13 cellular contexts compared by ENCODE assay signal in genomic region chr12:46702581-46703344, GRCh38.
DNase-seq lines count a peak whose midpoint lies in the region; TF ChIP-seq lines count a peak whose summit lies in the region.
"Had no signal": no experiment of that assay in that cellular context is flagged by ENCODE, and none has a peak within 500 bp of the region (broad histone marks: within the 10 kb centered on the region; RNA-seq: fewer than 3 reads in every experiment).

No MANE protein-coding gene starts in this region.

- peaks cover 16% of the 10 kb centered on the region; the same call in 1 of the 2 replicates for H3K4me1 ChIP-seq in GM23248 (ENCODE audit: insufficient read depth)
- peaks cover 0 to 12% of the 10 kb centered on the region in 2 experiments; a peak in 1 of 4 replicates for H3K4me1 ChIP-seq in SK-N-SH (ENCODE audit: control insufficient read depth in 1 of 2, insufficient read depth in 2 of 2, low read depth in 1 of 2, low read length in 1 of 2)

- 0 out of 2 replicates have a peak, but pooled peaks cover 3% of the 10 kb centered on the region for H3K9me2 ChIP-seq in GM23248 (ENCODE audit: insufficient read depth)
- no peaks in the 10 kb centered on the region for H3K9me2 ChIP-seq in SK-N-SH

- H3K9ac ChIP-seq in GM23248, result no peak overlapping the region; the same call in 1 of the 2 replicates
- H3K9ac ChIP-seq in SK-N-SH, result peak overlapping the region; percentile 4; the same call in 1 of the 2 replicates

- H3K27ac ChIP-seq in GM23248 (peak overlapping the region; percentile 38), SK-N-SH (ENCODE audit: low read depth in 2 of 2, low read length in 1 of 2) (peak overlapping the region; percentile 39 to 54; a peak in 3 of 4 replicates)
- H3K27ac ChIP-seq: C4-2B had no signal

- H3K27me3 ChIP-seq in GM23248 (replicated peaks; ENCODE audit: insufficient read depth) (no peaks in the 10 kb centered on the region), SK-N-SH (ENCODE audit: insufficient read depth) (no peaks in the 10 kb centered on the region)

- H3K4me3 ChIP-seq in GM23248 (peak overlapping the region; percentile 32), SK-N-SH (ENCODE audit: low read depth in 2 of 2, low read length in 1 of 2) (peak overlapping the region in 1 of 2 experiments; percentile 5; a peak in 1 of 4 replicates), fibroblast of the aortic adventitia (ENCODE audit: low read depth, low read length) (no peak overlapping the region)

- CTCF ChIA-PET in SK-N-SH (lab: Yijun Ruan, JAX), result no interaction called here

- TF ChIP-seq CTCF in SK-N-SH (IDR thresholded peaks at IDR 0.05), result no peak
- no peak for TF ChIP-seq CTCF in fibroblast of the aortic adventitia (IDR thresholded peaks at IDR 0.05; ENCODE audit: insufficient read depth, low read length)

- H4K20me1 ChIP-seq in GM23248 (ENCODE audit: insufficient read depth), result no peaks in the 10 kb centered on the region
- no peaks in the 10 kb centered on the region for H4K20me1 ChIP-seq in SK-N-SH (ENCODE audit: insufficient read depth)

- H3K9me3 ChIP-seq in GM23248 (ENCODE audit: low read depth), result no peaks in the 10 kb centered on the region
- H3K9me3 ChIP-seq in SK-N-SH, result no peaks in the 10 kb centered on the region

- in situ Hi-C loops in GM23248 (cut with MboI), result no loop called here

- 54 to 67% methylated on average over 9 of the region's 9 CpGs for WGBS in GM23248 (ENCODE audit: low coverage in 1 of 2, low lambda C conversion rate in 2 of 2, missing lambda C conversion rate in 2 of 2), 2 experiments
- WGBS in SK-N-SH (ENCODE audit: low lambda C conversion rate), result 29% methylated on average over 9 of the region's 9 CpGs

- H2AFZ ChIP-seq in GM23248 (peak overlapping the region; percentile 65), SK-N-SH (ENCODE audit: low read depth) (peak overlapping the region; percentile 77)

- H3K4me2 ChIP-seq in GM23248 (ENCODE audit: unreplicated experiment) (peak overlapping the region; percentile 53), SK-N-SH (peak overlapping the region; percentile 38)

- POLR2A ChIA-PET in SK-N-SH (lab: Yijun Ruan, JAX), result no interaction called here

- no peak for TF ChIP-seq RAD21 in SK-N-SH (IDR thresholded peaks at IDR 0.05; ENCODE audit: low read length)

- H3K36me3 ChIP-seq in GM23248 (ENCODE audit: low read depth), result no peaks in the 10 kb centered on the region
- no peaks in the 10 kb centered on the region for H3K36me3 ChIP-seq in SK-N-SH (replicated peaks in 1 of 2; ENCODE audit: control insufficient read depth in 1 of 2, insufficient read depth in 2 of 2, low read length in 1 of 2)

- DNase-seq in GM23248 (peak; percentile 66), SK-N-SH (no peak), fibroblast of the aortic adventitia (ENCODE audit: low read depth) (peak; percentile 84), superior temporal gyrus (ENCODE audit: extremely low spot score) (peak; percentile 13), HT-29 (ENCODE audit: low spot score) (no peak), LoVo (ENCODE audit: low spot score) (no peak)
- no peak for DNase-seq in stimulated activated CD4-positive, alpha-beta T cell treated with anti-CD3 and anti-CD28 coated beads, Interleukin-2, amount 100 ng/mL, for 48 hours
- DNase-seq in effector CD4-positive, alpha-beta T cell, result no peak
- DNase-seq: activated T-cell treated with anti-CD3 and anti-CD28 coated beads, Interleukin-2, amount 50 U/mL, for 4 hours; NCI-H2081 treated with DMSO at 0.1 percent for 48 hours; stimulated activated CD4-positive, alpha-beta T cell treated with anti-CD3 and anti-CD28 coated beads, Interleukin-2, amount 100 ng/mL, for 24 hours; T-cell had no signal

- no peak for TF ChIP-seq EP300 in SK-N-SH (IDR thresholded peaks at IDR 0.05; ENCODE audit: borderline replicate concordance in 1 of 2, low read depth in 1 of 2, low read length in 1 of 2)

- H3F3A ChIP-seq in GM23248 (ENCODE audit: insufficient read depth) (peaks cover 9% of the 10 kb centered on the region; the same call in 1 of the 2 replicates), SK-N-SH (replicated peaks; ENCODE audit: insufficient read depth) (peaks cover 5% of the 10 kb centered on the region)

- H3K79me2 ChIP-seq in GM23248 (ENCODE audit: insufficient read depth), result no peaks in the 10 kb centered on the region
- H3K79me2 ChIP-seq in SK-N-SH (ENCODE audit: insufficient read depth), result no peaks in the 10 kb centered on the region

TF ChIP-seq in SK-N-SH, 30 proteins besides CTCF, POLR2A, EP300 and RAD21:
- TF ChIP-seq MAX (IDR thresholded peaks at IDR 0.05; ENCODE audit: low read depth) (peak; percentile 43; the same call in 1 of the 2 replicates), FOSL2 (IDR thresholded peaks at IDR 0.05; ENCODE audit: borderline replicate concordance, low read depth) (peak; percentile 35; the same call in 1 of the 2 replicates), ELF1 (IDR thresholded peaks at IDR 0.05) (no peak), NFIC (IDR thresholded peaks at IDR 0.05; ENCODE audit: borderline replicate concordance) (0 out of 2 replicates have a peak, but pooled peaks have one; percentile 13), REST (IDR thresholded peaks at IDR 0.05; ENCODE audit: low read depth, low read length) (no peak), PBX3 (IDR thresholded peaks at IDR 0.05) (peak; percentile 40), JUND (IDR thresholded peaks at IDR 0.05) (peak; percentile 18; the same call in 1 of the 2 replicates)

Comparison
In these comparisons a context has a peak if more than half of its experiments do, and no peak if none do; other contexts are left out.
1. DNase-seq: peak in GM23248 (single experiment), fibroblast of the aortic adventitia (single experiment) and superior temporal gyrus (single experiment); none in SK-N-SH (single experiment), stimulated activated CD4-positive, alpha-beta T cell treated with anti-CD3 and anti-CD28 coated beads, Interleukin-2, amount 100 ng/mL, for 48 hours (0 of 2), HT-29 (single experiment), effector CD4-positive, alpha-beta T cell (single experiment) and LoVo (single experiment).